17 cellular contexts compared by ENCODE assay signal in genomic region chr16:84588991-84589390, GRCh38.
"Had no signal": no experiment of that assay in that cellular context is flagged by ENCODE, and none has a peak within 500 bp of the region (broad histone marks: within the 10 kb centered on the region; RNA-seq: fewer than 3 reads in every experiment).

No MANE protein-coding gene starts in this region.

- H3K4me3 Mint-ChIP-seq: nephron progenitor cell had no signal

- H3K27me3 Mint-ChIP-seq: naive B cell had no signal

- H3K9me3 ChIP-seq: ovary, right atrium auricular region had no signal

- DNase-seq: dorsolateral prefrontal cortex; effector CD8-positive, alpha-beta T cell; foreskin melanocyte; head of caudate nucleus; hippocampal formation; kidney glomerular epithelial cell; mesendoderm; naive B cell; nephron progenitor cell; nucleus accumbens; ovary; small intestine; stimulated activated CD4-positive, alpha-beta T cell treated with anti-CD3 and anti-CD28 coated beads, Interleukin-12 subunit alpha, Interleukin-12 subunit beta, amount 100 ng/mL, for 4 hours; stimulated activated naive CD4-positive, alpha-beta T cell treated with Interleukin-2 at 50 U/mL for 16 hours; trophoblast cell had no signal

- H3K27me3 ChIP-seq: dorsolateral prefrontal cortex, ovary, right atrium auricular region had no signal

- H3K27ac ChIP-seq: coronary artery, dorsolateral prefrontal cortex, ovary, right atrium auricular region had no signal
